ENCODE assay signal across 8 cellular contexts in genomic region chr17:20095366-20096080, GRCh38.
DNase-seq lines count a peak whose midpoint lies in the region; ATAC-seq, FAIRE-seq and TF ChIP-seq lines count a peak whose summit lies in the region.

No MANE protein-coding gene starts in this region.

- peaks cover 21% of the 10 kb centered on the region for H3K4me1 ChIP-seq in neuron (ENCODE audit: insufficient read depth, low read length)

- DNase-seq in GM04504 (ENCODE audit: low read depth) = peak; percentile 22
- peak; percentile 9 for DNase-seq in RCC 7860 (ENCODE audit: low spot score)
- DNase-seq in fibroblast of mammary gland (ENCODE audit: low read depth) = peak; percentile 43
- no peak for DNase-seq in NK-92 treated with Interleukin-12 subunit alpha and Interleukin-12 subunit beta, amount 100 ng/mL, for 24 hours (lab: John Stamatoyannopoulos, UW)
- no peak for DNase-seq in GM10266 (ENCODE audit: extremely low spot score)

- peak; percentile 16 for TF ChIP-seq CTCF in fibroblast of mammary gland (conservative IDR thresholded peaks at IDR 0.05; ENCODE audit: control insufficient read depth, insufficient read depth, low read depth, low read length)
- no peak for TF ChIP-seq CTCF in GM10266 (IDR thresholded peaks at IDR 0.05; ENCODE audit: control insufficient read depth, insufficient read depth, low read depth, missing control alignments)

- FAIRE-seq in RCC 7860 (lab: Jason Lieb, UNC) = no peak

- no peaks in the 10 kb centered on the region for H3K36me3 ChIP-seq in neuron (ENCODE audit: insufficient read depth, low read length)

- ATAC-seq in HG02852 (IDR thresholded peaks at IDR 0.05; ENCODE audit: unreplicated experiment) (no peak), GM21423 (IDR thresholded peaks at IDR 0.05; ENCODE audit: unreplicated experiment) (no peak)

- H2AFZ ChIP-seq in neuron (ENCODE audit: low read depth, low read length) = peak overlapping the region; percentile 52

- no peaks in the 10 kb centered on the region for H3K27me3 ChIP-seq in neuron (ENCODE audit: insufficient read depth, low read length)

- H3K9me3 ChIP-seq in neuron (ENCODE audit: low read length) = no peaks in the 10 kb centered on the region

- H3K4me3 ChIP-seq in fibroblast of mammary gland (ENCODE audit: control insufficient read depth, low read depth, low read length) (no peak overlapping the region), neuron (ENCODE audit: low read length) (no peak overlapping the region)

Comparison
In these comparisons a context has a peak if more than half of its experiments do, and no peak if none do; other contexts are left out.
1. DNase-seq: peak in GM04504 (single experiment), RCC 7860 (single experiment) and fibroblast of mammary gland (single experiment); none in NK-92 treated with Interleukin-12 subunit alpha and Interleukin-12 subunit beta, amount 100 ng/mL, for 24 hours (single experiment) and GM10266 (single experiment).